Comparison of ENCODE assay signal across 9 cellular contexts in the genomic region with DNA sequence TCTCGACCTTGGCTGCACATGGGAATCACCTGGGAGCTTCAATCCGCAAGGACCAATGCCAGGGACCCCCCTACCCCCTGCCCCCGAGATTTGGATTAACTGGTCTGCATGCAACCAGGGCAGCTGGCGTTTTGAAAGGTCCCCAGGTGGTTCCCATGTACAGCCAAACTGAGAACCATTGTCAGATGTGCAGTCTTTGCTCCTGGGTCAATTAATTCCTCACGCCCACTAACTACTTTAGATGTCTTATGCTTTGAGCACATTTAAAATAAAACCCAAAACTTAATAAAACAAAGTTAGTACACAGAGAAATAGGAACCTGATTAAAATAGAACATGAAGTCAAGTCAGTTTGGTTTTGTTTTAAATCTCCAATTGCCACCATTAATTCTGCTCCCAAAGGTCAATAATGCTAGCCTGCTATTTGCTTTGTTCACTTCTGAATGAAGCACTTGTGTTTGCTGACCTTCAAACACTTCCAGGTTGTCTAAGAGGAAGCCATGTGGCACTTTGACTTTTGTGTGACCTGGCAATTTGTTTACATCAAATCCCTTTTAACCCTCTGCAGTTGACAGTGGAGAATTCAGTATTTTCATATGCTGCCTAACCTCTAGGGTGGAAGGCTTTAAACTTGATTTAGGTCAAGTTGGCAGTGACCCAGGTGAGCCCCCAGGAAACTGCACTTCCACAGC. TPM values are rescaled to one million over a fixed set of nuclear protein-coding genes. Genes with fewer than 3 reads are reported as not detected.
DNase-seq lines count a peak whose midpoint lies in the region; ATAC-seq and TF ChIP-seq lines count a peak whose summit lies in the region.
"Had no signal": no experiment of that assay in that cellular context is flagged by ENCODE, and none has a peak within 500 bp of the region (broad histone marks: within the 10 kb centered on the region; RNA-seq: fewer than 3 reads in every experiment).

No MANE protein-coding gene starts in this region.

- H3K4me1 ChIP-seq in ACC112 (ENCODE audit: control insufficient read depth, insufficient read depth, low read length, unreplicated experiment) (peaks cover 38% of the 10 kb centered on the region), GM23248 (ENCODE audit: insufficient read depth) (peaks cover 27% of the 10 kb centered on the region), lower lobe of right lung (peaks cover 26% of the 10 kb centered on the region)

- H3K4me1 Mint-ChIP-seq in activated CD4-positive, alpha-beta memory T cell treated with anti-CD3 and anti-CD28 coated beads for 36 hours (ENCODE audit: low read depth) = peaks cover 59% of the 10 kb centered on the region

- no peaks in the 10 kb centered on the region for H3K36me3 Mint-ChIP-seq in activated CD4-positive, alpha-beta memory T cell treated with anti-CD3 and anti-CD28 coated beads for 36 hours

- H3K27me3 Mint-ChIP-seq in activated CD4-positive, alpha-beta memory T cell treated with anti-CD3 and anti-CD28 coated beads for 36 hours = no peaks in the 10 kb centered on the region

- POLR2A ChIA-PET in activated CD4-positive, alpha-beta memory T cell treated with anti-CD3 and anti-CD28 coated beads for 36 hours (lab: Charles Lee) = interaction anchor here (0.7 to 17.1 kb wide), 4 partner anchors 25 to 157 kb away, joined by 3 to 426 read pairs (median 14); partner anchors contain the start of genes PRPS2 and TMSB4X

- peak overlapping the region; percentile 79 for H3K9ac ChIP-seq in GM23248

- 79 to 82% methylated on average over 4 to 5 of the region's 5 CpGs for WGBS in GM23248 (ENCODE audit: low coverage in 1 of 2, low lambda C conversion rate in 2 of 2, missing lambda C conversion rate in 2 of 2), 2 experiments

- H3K27ac ChIP-seq in ACC112 (ENCODE audit: low read depth, low read length) = peak overlapping the region; percentile 72
- peak overlapping the region; percentile 86; the same call in 1 of the 2 replicates for H3K27ac ChIP-seq in GM23248
- H3K27ac ChIP-seq in lower lobe of right lung = peak overlapping the region; percentile 74

- no peak overlapping the region for H3K4me2 ChIP-seq in GM23248 (ENCODE audit: unreplicated experiment)

- in situ Hi-C loops in GM23248 (cut with MboI) = no loop called here

- H3K9me2 ChIP-seq in GM23248 (ENCODE audit: insufficient read depth) = no peaks in the 10 kb centered on the region

- no peak for ATAC-seq in lower lobe of right lung
- no peak for ATAC-seq in GM21737 (IDR thresholded peaks at IDR 0.05; ENCODE audit: unreplicated experiment)
- ATAC-seq in GM21381 (IDR thresholded peaks at IDR 0.05; ENCODE audit: unreplicated experiment) = no peak

- CTCF ChIA-PET in activated CD4-positive, alpha-beta memory T cell treated with anti-CD3 and anti-CD28 coated beads for 36 hours (lab: Charles Lee) = interaction anchor here (1.0 to 3.5 kb wide), 7 partner anchors 24 to 542 kb away, joined by 3 to 107 read pairs (median 14); no protein-coding TSS in a partner anchor

- no peak overlapping the region for H3K4me3 Mint-ChIP-seq in activated CD4-positive, alpha-beta memory T cell treated with anti-CD3 and anti-CD28 coated beads for 36 hours

- intact Hi-C loops in activated CD4-positive, alpha-beta memory T cell treated with anti-CD3 and anti-CD28 coated beads for 36 hours (cut with micrococcal nuclease) = loop anchor here (5.0 kb wide), 2 partner anchors 320 to 555 kb away; no protein-coding TSS in a partner anchor
- intact Hi-C loops in lower lobe of right lung (cut with DNase I) = no loop called here

- H3K36me3 ChIP-seq in ACC112 (ENCODE audit: insufficient read depth, low read length) (no peaks in the 10 kb centered on the region), GM23248 (ENCODE audit: low read depth) (no peaks in the 10 kb centered on the region), lower lobe of right lung (no peaks in the 10 kb centered on the region)

- peaks cover 17% of the 10 kb centered on the region; the same call in 1 of the 2 replicates for H3F3A ChIP-seq in GM23248 (ENCODE audit: insufficient read depth)

- DNase-seq in GM23248 = no peak
- DNase-seq in activated CD4-positive, alpha-beta memory T cell treated with anti-CD3 and anti-CD28 coated beads for 36 hours = no peak
- no peak for DNase-seq in lower lobe of right lung
- no peak for DNase-seq in HPDE6-E6E7 (ENCODE audit: extremely low spot score)
- no peak for DNase-seq in dermis blood vessel endothelial cell

- H3K27me3 ChIP-seq in ACC112 (ENCODE audit: insufficient read depth, low read length) = no peaks in the 10 kb centered on the region
- H3K27me3 ChIP-seq in GM23248 (replicated peaks; ENCODE audit: insufficient read depth) = no peaks in the 10 kb centered on the region
- no peaks in the 10 kb centered on the region for H3K27me3 ChIP-seq in lower lobe of right lung (ENCODE audit: low read depth)

- no peak for TF ChIP-seq CTCF in lower lobe of right lung (IDR thresholded peaks at IDR 0.05)

- H2AFZ ChIP-seq in ACC112 (ENCODE audit: low read length, unreplicated experiment) = peak overlapping the region; percentile 100
- no peak overlapping the region for H2AFZ ChIP-seq in GM23248

- peak overlapping the region; percentile 96 for H3K27ac Mint-ChIP-seq in activated CD4-positive, alpha-beta memory T cell treated with anti-CD3 and anti-CD28 coated beads for 36 hours

- H3K9me3 Mint-ChIP-seq in activated CD4-positive, alpha-beta memory T cell treated with anti-CD3 and anti-CD28 coated beads for 36 hours = no peaks in the 10 kb centered on the region

- no peaks in the 10 kb centered on the region for H3K9me3 ChIP-seq in GM23248 (ENCODE audit: low read depth)
- H3K9me3 ChIP-seq in lower lobe of right lung = no peaks in the 10 kb centered on the region

- H3K4me3 ChIP-seq in ACC112 (ENCODE audit: low read depth, low read length) (no peak overlapping the region), GM23248 (no peak overlapping the region), lower lobe of right lung (no peak overlapping the region)

- no peaks in the 10 kb centered on the region for H3K79me2 ChIP-seq in ACC112 (ENCODE audit: control insufficient read depth, insufficient read depth, low read length, unreplicated experiment)
- no peaks in the 10 kb centered on the region for H3K79me2 ChIP-seq in GM23248 (ENCODE audit: insufficient read depth)

- no peaks in the 10 kb centered on the region for H4K20me1 ChIP-seq in GM23248 (ENCODE audit: insufficient read depth)

RNA-seq across cellular contexts. Expression of gene TMSB4X, which starts 27.2 kb away (rescaled TPM):
- 3,286 and 6,098 TPM in 2 replicates for total RNA-seq in GM23248 (2014; rRNA removed; shearing (Covaris generic))
- polyA plus RNA-seq in GM23248 (2016; fragmentation: Nextera tagmentation; extraction: Ambion mirVana) = 9,088 and 9,298 TPM in 2 replicates
- total RNA-seq in activated CD4-positive, alpha-beta memory T cell treated with anti-CD3 and anti-CD28 coated beads for 36 hours = 1,000 to 10,000 TPM; 6,087 to 6,256 TPM
- total RNA-seq in lower lobe of right lung (4,922 TPM), dermis blood vessel endothelial cell (8,354 and 18,147 TPM in 2 replicates)

RNA-seq across cellular contexts. Expression of gene TLR8, which starts 41.3 kb away (rescaled TPM):
- total RNA-seq in GM23248 (2014; rRNA removed; shearing (Covaris generic)) = not detected in 2 replicates
- not detected in 2 replicates for polyA plus RNA-seq in GM23248 (2016; fragmentation: Nextera tagmentation; extraction: Ambion mirVana)
- total RNA-seq in activated CD4-positive, alpha-beta memory T cell treated with anti-CD3 and anti-CD28 coated beads for 36 hours = not detected
- total RNA-seq in lower lobe of right lung = 35.4 TPM
- not detected in 2 replicates for total RNA-seq in dermis blood vessel endothelial cell
- total RNA-seq: kidney epithelial cell had no signal

Comparison
In these comparisons a context has a peak if more than half of its experiments do, and no peak if none do; other contexts are left out.
1. RNA of gene TLR8, which starts 41.3 kb away (total RNA-seq): 35.4 TPM in lower lobe of right lung (single experiment); not detected in GM23248, not detected in activated CD4-positive, alpha-beta memory T cell treated with anti-CD3 and anti-CD28 coated beads for 36 hours and not detected in dermis blood vessel endothelial cell; every median in the first group is over 10 times any median in the second.
2. Peak in every context shown above with its lines, with median percentiles within 50 percentile points of each other: H3K27ac ChIP-seq.